ENCODE assay signal across 1 cellular context in the genomic region with DNA sequence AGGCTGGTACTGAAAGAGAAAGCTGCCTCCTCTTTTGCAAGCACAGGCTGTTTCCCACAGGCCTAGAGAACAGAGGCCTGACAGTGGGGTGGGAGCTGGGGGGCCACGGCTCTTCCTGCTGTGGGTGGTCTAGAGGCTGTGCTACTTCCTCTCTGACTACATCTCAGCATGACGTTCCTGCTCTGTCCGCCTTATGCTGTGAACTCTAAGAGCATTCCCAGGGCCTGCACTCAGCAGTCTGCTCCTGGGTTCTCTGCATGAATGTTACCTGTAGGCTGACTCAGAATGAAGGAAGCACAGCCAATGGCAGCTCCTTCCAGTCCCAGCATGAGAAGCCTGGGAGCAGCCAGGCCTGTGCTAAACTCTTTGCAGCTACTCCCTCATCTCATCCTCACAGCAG.
TF ChIP-seq lines count a peak whose summit lies in the region.

No MANE protein-coding gene starts in this region.

TF ChIP-seq in H1, 55 proteins besides CTCF, POLR2A, EP300 and RAD21:
- no peak for TF ChIP-seq MAFK (IDR thresholded peaks at IDR 0.05; ENCODE audit: low read depth, low read length)
- no peak for TF ChIP-seq SIX5 (IDR thresholded peaks at IDR 0.05; ENCODE audit: low read depth, low read length)
- no peak for TF ChIP-seq CTBP2 (IDR thresholded peaks at IDR 0.05; ENCODE audit: borderline replicate concordance, insufficient read depth, insufficient read length, low read length)
- TF ChIP-seq YY1 (IDR thresholded peaks at IDR 0.05; ENCODE audit: low read depth, low read length): 0 out of 2 replicates have a peak, but pooled peaks have one; percentile 23
- TF ChIP-seq, protein P1, sequence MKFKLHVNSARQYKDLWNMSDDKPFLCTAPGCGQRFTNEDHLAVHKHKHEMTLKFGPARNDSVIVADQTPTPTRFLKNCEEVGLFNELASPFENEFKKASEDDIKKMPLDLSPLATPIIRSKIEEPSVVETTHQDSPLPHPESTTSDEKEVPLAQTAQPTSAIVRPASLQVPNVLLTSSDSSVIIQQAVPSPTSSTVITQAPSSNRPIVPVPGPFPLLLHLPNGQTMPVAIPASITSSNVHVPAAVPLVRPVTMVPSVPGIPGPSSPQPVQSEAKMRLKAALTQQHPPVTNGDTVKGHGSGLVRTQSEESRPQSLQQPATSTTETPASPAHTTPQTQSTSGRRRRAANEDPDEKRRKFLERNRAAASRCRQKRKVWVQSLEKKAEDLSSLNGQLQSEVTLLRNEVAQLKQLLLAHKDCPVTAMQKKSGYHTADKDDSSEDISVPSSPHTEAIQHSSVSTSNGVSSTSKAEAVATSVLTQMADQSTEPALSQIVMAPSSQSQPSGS (IDR thresholded peaks at IDR 0.05; ENCODE audit: low read length): no peak
- 0 out of 2 replicates have a peak, but pooled peaks have one; percentile 14 for TF ChIP-seq SP1 (IDR thresholded peaks at IDR 0.05; ENCODE audit: low read depth, low read length)
- TF ChIP-seq EGR1 (IDR thresholded peaks at IDR 0.05; ENCODE audit: borderline replicate concordance, low read depth, low read length): peak; percentile 51; the same call in 1 of the 2 replicates
